Comparison of ENCODE assay signal across 17 cellular contexts in the genomic region with DNA sequence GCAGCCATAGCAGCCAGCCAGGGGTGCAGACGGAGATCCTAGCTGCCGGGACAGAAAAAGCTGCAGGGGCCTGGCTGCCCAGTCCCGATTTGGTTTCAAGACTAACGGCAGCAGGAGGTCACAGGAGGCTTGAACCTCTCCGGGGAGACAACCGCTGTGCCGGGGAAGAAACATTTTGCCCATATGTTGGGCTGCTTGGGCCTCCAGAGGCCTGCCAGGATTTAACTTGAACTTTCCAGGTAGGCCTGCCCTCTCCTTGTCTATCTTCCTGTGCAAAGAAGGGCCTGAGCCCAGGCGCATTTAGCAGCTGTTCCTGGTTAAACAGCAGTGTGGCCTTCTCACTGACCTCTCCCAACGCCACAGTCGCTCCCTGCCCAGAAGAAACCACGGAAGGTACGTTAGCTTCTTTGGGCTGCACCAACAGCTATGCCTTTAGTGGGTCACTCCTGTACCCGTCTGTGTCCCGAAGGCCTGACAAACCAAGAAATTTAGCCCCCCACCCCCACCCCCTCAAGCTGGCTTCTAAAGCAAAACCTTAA. TPM values are rescaled to one million over a fixed set of nuclear protein-coding genes. Genes with fewer than 3 reads are reported as not detected.
A peak's percentile ranks its signal among the peaks of the same experiment; 100 is the strongest.
DNase-seq lines count a peak whose midpoint lies in the region; ATAC-seq, FAIRE-seq and TF ChIP-seq lines count a peak whose summit lies in the region.
"Had no signal": no experiment of that assay in that cellular context is flagged by ENCODE, and none has a peak within 500 bp of the region (broad histone marks: within the 10 kb centered on the region; RNA-seq: fewer than 3 reads in every experiment).

No MANE protein-coding gene starts in this region.

- H3K27me3 Mint-ChIP-seq in activated CD4-positive, alpha-beta T cell treated with anti-CD3 and anti-CD28 coated beads, Interleukin-2, amount 10 ng/mL, durations not matched to agents 24 days and 14 days = peaks cover 65% of the 10 kb centered on the region

- H3K18ac ChIP-seq in H1 (ENCODE audit: extremely low read depth, low read length) = no peak overlapping the region

- H2BK15ac ChIP-seq in H1 (ENCODE audit: low read length) = no peak overlapping the region

- H3K4me3 Mint-ChIP-seq in activated CD4-positive, alpha-beta T cell treated with anti-CD3 and anti-CD28 coated beads, Interleukin-2, amount 10 ng/mL, durations not matched to agents 24 days and 14 days = no peak overlapping the region

- H3K79me1 ChIP-seq in H1 (ENCODE audit: low read depth, low read length) = no peaks in the 10 kb centered on the region

- no peak overlapping the region for H3K23ac ChIP-seq in H1 (ENCODE audit: insufficient read length)

- POLR2A ChIA-PET in H1 (lab: Charles Lee; ENCODE audit: partially characterized antibody) (interaction anchor here (1.2 kb wide), 1 partner anchor 12 kb away, joined by 3 read pairs; no protein-coding TSS in a partner anchor), SK-N-SH (lab: Yijun Ruan, JAX) (no interaction called here)

- no peak for ATAC-seq in heart left ventricle

- no peak for TF ChIP-seq POLR2A in H1 (IDR thresholded peaks at IDR 0.05; ENCODE audit: control extremely low read depth in 1 of 2, low read depth in 2 of 2, low read length in 2 of 2)
- no peak for TF ChIP-seq POLR2A in heart left ventricle (IDR thresholded peaks at IDR 0.05)

- H3K56ac ChIP-seq in H1 (replicated peaks; ENCODE audit: insufficient read length, low read depth, low read length) = no peak overlapping the region

- H3K36me3 Mint-ChIP-seq in activated CD4-positive, alpha-beta T cell treated with anti-CD3 and anti-CD28 coated beads, Interleukin-2, amount 10 ng/mL, durations not matched to agents 24 days and 14 days (ENCODE audit: low read depth) = no peaks in the 10 kb centered on the region

- H2AFZ ChIP-seq in H1 (ENCODE audit: low read length) (no peak overlapping the region), parathyroid adenoma (peak overlapping the region; percentile 79), SK-N-SH (ENCODE audit: low read depth) (no peak overlapping the region)

- H3K4me1 Mint-ChIP-seq in activated CD4-positive, alpha-beta T cell treated with anti-CD3 and anti-CD28 coated beads, Interleukin-2, amount 10 ng/mL, durations not matched to agents 24 days and 14 days = no peaks in the 10 kb centered on the region

- H3K9me3 Mint-ChIP-seq in activated CD4-positive, alpha-beta T cell treated with anti-CD3 and anti-CD28 coated beads, Interleukin-2, amount 10 ng/mL, durations not matched to agents 24 days and 14 days = peaks cover 5% of the 10 kb centered on the region

- H3K9ac ChIP-seq in H1 (replicated peaks in 1 of 4; ENCODE audit: extremely low read depth in 1 of 4, low read depth in 3 of 4, low read length in 3 of 4) (no peak overlapping the region), parathyroid adenoma (no peak overlapping the region), kidney (ENCODE audit: low read length in 2 of 2) (no peak overlapping the region), SK-N-SH (no peak overlapping the region)
- H3K9ac ChIP-seq: BLaER1 had no signal

- intact Hi-C loops in activated CD4-positive, alpha-beta T cell treated with anti-CD3 and anti-CD28 coated beads, Interleukin-2, amount 10 ng/mL, durations not matched to agents 24 days and 14 days (cut with micrococcal nuclease) = loop anchor here (10.0 kb wide), 1 partner anchor 700 kb away; no protein-coding TSS in a partner anchor
- intact Hi-C loops in kidney (cut with DNase I) (no loop called here), heart left ventricle (cut with DNase I) (loop anchor here in 1 of 10 donors (5.0 kb wide), 1 partner anchor 132 kb away; no protein-coding TSS in a partner anchor)

- H2BK20ac ChIP-seq in H1 (ENCODE audit: low read length) = no peak overlapping the region

- H2BK5ac ChIP-seq in H1 (ENCODE audit: low read depth, low read length) = no peak overlapping the region

- no peaks in the 10 kb centered on the region for H3K79me2 ChIP-seq in H1 (ENCODE audit: control insufficient read depth in 1 of 2, insufficient read depth in 2 of 2, low read length in 2 of 2)
- H3K79me2 ChIP-seq in parathyroid adenoma = no peaks in the 10 kb centered on the region
- H3K79me2 ChIP-seq in SK-N-SH (ENCODE audit: insufficient read depth) = no peaks in the 10 kb centered on the region

- no peak overlapping the region for H4K8ac ChIP-seq in H1 (ENCODE audit: extremely low read depth, insufficient read depth, low read length)

- H3K27ac Mint-ChIP-seq in activated CD4-positive, alpha-beta T cell treated with anti-CD3 and anti-CD28 coated beads, Interleukin-2, amount 10 ng/mL, durations not matched to agents 24 days and 14 days = peak overlapping the region; percentile 29

- H3K23me2 ChIP-seq in H1 (ENCODE audit: low read depth, low read length) = peaks cover 2% of the 10 kb centered on the region; the same call in 1 of the 2 replicates

- no peaks in the 10 kb centered on the region for H3K9me2 ChIP-seq in SK-N-SH

- no peak for FAIRE-seq in H1 (lab: Jason Lieb, UNC)
- FAIRE-seq in kidney (lab: Jason Lieb, UNC) = no peak
- FAIRE-seq: GM12891, H54 had no signal

- H2BK120ac ChIP-seq in H1 (replicated peaks; ENCODE audit: low read depth, low read length) = no peak overlapping the region

- H4K20me1 ChIP-seq in H1 (replicated peaks in 1 of 2; ENCODE audit: control insufficient read depth in 1 of 2, insufficient read depth in 2 of 2, low read length in 2 of 2) (peaks cover 8 to 11% of the 10 kb centered on the region in 2 experiments), SK-N-SH (ENCODE audit: insufficient read depth) (no peaks in the 10 kb centered on the region)
- H4K20me1 ChIP-seq: BLaER1 had no signal

- no peak overlapping the region for H2BK12ac ChIP-seq in H1 (ENCODE audit: low read depth, low read length)

- H3K27ac ChIP-seq in H1 (ENCODE audit: low read depth, low read length) (no peak overlapping the region), parathyroid adenoma (no peak overlapping the region), kidney (ENCODE audit: low read depth in 2 of 2, low read length in 2 of 2) (no peak overlapping the region), SK-N-SH (ENCODE audit: low read depth in 2 of 2, low read length in 1 of 2) (no peak overlapping the region), heart left ventricle (no peak overlapping the region)
- H3K27ac ChIP-seq: 22Rv1, BLaER1, HL-60 had no signal

- no peaks in the 10 kb centered on the region for H3K9me3 ChIP-seq in H1 (ENCODE audit: insufficient read depth in 2 of 2, low read depth in 1 of 2, low read length in 1 of 2)
- H3K9me3 ChIP-seq in parathyroid adenoma (ENCODE audit: control insufficient read depth, low read length) = no peaks in the 10 kb centered on the region
- H3K9me3 ChIP-seq in kidney (ENCODE audit: control insufficient read depth in 1 of 2, low read length in 2 of 2) = no peaks in the 10 kb centered on the region
- no peaks in the 10 kb centered on the region for H3K9me3 ChIP-seq in SK-N-SH
- peaks cover 0 to 3% (median 0%) of the 10 kb centered on the region in 12 donors for H3K9me3 ChIP-seq in heart left ventricle

- H3F3A ChIP-seq in SK-N-SH (replicated peaks; ENCODE audit: insufficient read depth) = no peaks in the 10 kb centered on the region

- TF ChIP-seq RAD21 in H1 (IDR thresholded peaks at IDR 0.05 in 1 of 2, conservative IDR thresholded peaks at IDR 0.05 in 1 of 2; ENCODE audit: low read depth in 2 of 2, low read length in 2 of 2) = no peak
- no peak for TF ChIP-seq RAD21 in SK-N-SH (IDR thresholded peaks at IDR 0.05; ENCODE audit: low read length)

- CTCF ChIA-PET in H1 (lab: Charles Lee; ENCODE audit: partially characterized antibody) = interaction anchor here (0.6 to 2.5 kb wide), 5 partner anchors 12 to 183 kb away, joined by 3 to 11 read pairs (median 5); no protein-coding TSS in a partner anchor
- CTCF ChIA-PET in SK-N-SH (lab: Yijun Ruan, JAX) = interaction anchor here (0.9 kb wide), 1 partner anchor 17 kb away, joined by 6 read pairs; no protein-coding TSS in a partner anchor

- peak overlapping the region in 1 of 4 experiments; percentile 54; a peak in 2 of 8 replicates for H3K4me3 ChIP-seq in H1 (ENCODE audit: extremely low read depth in 1 of 4, insufficient read depth in 2 of 4, low read depth in 3 of 4, low read length in 4 of 4)
- H3K4me3 ChIP-seq in parathyroid adenoma (ENCODE audit: low read depth, low read length) = no peak overlapping the region
- no peak overlapping the region for H3K4me3 ChIP-seq in kidney (ENCODE audit: low read length in 2 of 2)
- no peak overlapping the region for H3K4me3 ChIP-seq in SK-N-SH (ENCODE audit: low read depth in 2 of 2, low read length in 1 of 2)
- H3K4me3 ChIP-seq in heart left ventricle = peak overlapping the region in 1 of 12 donors; percentile 2
- H3K4me3 ChIP-seq: BLaER1 had no signal

- TF ChIP-seq CTCF in H1 (IDR thresholded peaks at IDR 0.05; ENCODE audit: control extremely low read depth in 1 of 3, insufficient read depth in 1 of 3, low read depth in 1 of 3, low read length in 3 of 3) (no peak), parathyroid adenoma (IDR thresholded peaks at IDR 0.05) (no peak), kidney (IDR thresholded peaks at IDR 0.05; ENCODE audit: borderline replicate concordance, extremely low read depth, insufficient read depth) (no peak), SK-N-SH (IDR thresholded peaks at IDR 0.05) (no peak), heart left ventricle (IDR thresholded peaks at IDR 0.05) (no peak)

- DNase-seq in activated CD4-positive, alpha-beta T cell treated with anti-CD3 and anti-CD28 coated beads, Interleukin-2, amount 10 ng/mL, durations not matched to agents 24 days and 14 days = no peak
- no peak for DNase-seq in activated CD4-positive, alpha-beta T cell treated with anti-CD3 and anti-CD28 coated beads, Interleukin-2, amount 50 U/mL, for 1 hour
- no peak for DNase-seq in H1 (ENCODE audit: low read depth in 1 of 2, low spot score in 2 of 2)
- DNase-seq in kidney = no peak
- no peak for DNase-seq in NCI-H1092 (lab: John Stamatoyannopoulos, UW)
- no peak for DNase-seq in SK-N-SH
- no peak for DNase-seq in heart left ventricle
- DNase-seq: AML-193, DMS79 had no signal

- no peak overlapping the region for H3K4ac ChIP-seq in H1 (replicated peaks; ENCODE audit: insufficient read length, low read depth, low read length)

- H3K36me3 ChIP-seq in H1 (ENCODE audit: control insufficient read depth in 2 of 4, insufficient read depth in 4 of 4, low read length in 3 of 4) (peaks cover 0 to 4% (median 0%) of the 10 kb centered on the region in 4 experiments; a peak in 1 of 8 replicates), parathyroid adenoma (ENCODE audit: control insufficient read depth, insufficient read depth, low read length) (no peaks in the 10 kb centered on the region), kidney (ENCODE audit: control insufficient read depth in 1 of 2, insufficient read depth in 2 of 2, low read length in 2 of 2) (no peaks in the 10 kb centered on the region), SK-N-SH (replicated peaks in 1 of 2; ENCODE audit: control insufficient read depth in 1 of 2, insufficient read depth in 2 of 2, low read length in 1 of 2) (no peaks in the 10 kb centered on the region), heart left ventricle (no peaks in the 10 kb centered on the region)
- H3K36me3 ChIP-seq: BLaER1 had no signal

- no peak overlapping the region for H3K14ac ChIP-seq in H1 (ENCODE audit: insufficient read length)

- 24% methylated on average over 14 of the region's 14 CpGs; no CpG with 5 or more reads in 1 of the 2 experiments for WGBS in H1 (ENCODE audit: extremely low coverage in 1 of 2, insufficient coverage in 1 of 2, insufficient read length in 1 of 2, insufficient replicate concordance in 2 of 2, low coverage in 1 of 2, low lambda C conversion rate in 2 of 2, missing lambda C conversion rate in 1 of 2), 2 experiments
- WGBS in SK-N-SH (ENCODE audit: low lambda C conversion rate) = 71% methylated on average over 9 of the region's 14 CpGs
- 13 to 24% (median 18%) methylated on average over 10 to 14 of the region's 14 CpGs for WGBS in heart left ventricle, 4 donors

- H3K4me1 ChIP-seq in H1 (replicated peaks in 1 of 4; ENCODE audit: control insufficient read depth in 3 of 4, insufficient read depth in 4 of 4, low read length in 3 of 4) (peaks cover 2 to 10% (median 5%) of the 10 kb centered on the region in 4 experiments; a peak in 6 of 7 replicates), parathyroid adenoma (no peaks in the 10 kb centered on the region), kidney (ENCODE audit: control insufficient read depth in 1 of 2, insufficient read depth in 1 of 2, low read depth in 1 of 2, low read length in 2 of 2) (no peaks in the 10 kb centered on the region), SK-N-SH (ENCODE audit: control insufficient read depth in 1 of 2, insufficient read depth in 2 of 2, low read depth in 1 of 2, low read length in 1 of 2) (no peaks in the 10 kb centered on the region), heart left ventricle (peaks cover 0 to 20% (median 0%) of the 10 kb centered on the region in 12 donors)
- H3K4me1 ChIP-seq: BLaER1 had no signal

- H3K4me2 ChIP-seq in H1 (ENCODE audit: insufficient read depth in 1 of 2, low read depth in 2 of 2, low read length in 2 of 2) (no peak overlapping the region; a peak in 1 of 4 replicates), parathyroid adenoma (ENCODE audit: low read length) (no peak overlapping the region), SK-N-SH (no peak overlapping the region)
- H3K4me2 ChIP-seq: BLaER1 had no signal

- H4K5ac ChIP-seq in H1 (ENCODE audit: insufficient read length, low read depth, low read length) = no peak overlapping the region

- peaks cover 77 to 100% (median 95%) of the 10 kb centered on the region in 4 experiments for H3K27me3 ChIP-seq in H1 (replicated peaks in 1 of 4; ENCODE audit: control insufficient read depth in 3 of 4, extremely low read depth in 1 of 4, insufficient read depth in 3 of 4, low read length in 3 of 4)
- peaks cover 3% of the 10 kb centered on the region for H3K27me3 ChIP-seq in parathyroid adenoma (ENCODE audit: control insufficient read depth, insufficient read depth, low read length)
- peaks cover 31% of the 10 kb centered on the region; the same call in 1 of the 2 replicates for H3K27me3 ChIP-seq in SK-N-SH (ENCODE audit: insufficient read depth)
- peaks cover 36 to 100% (median 70%) of the 10 kb centered on the region in 9 donors for H3K27me3 ChIP-seq in heart left ventricle
- H3K27me3 ChIP-seq: BLaER1 had no signal

- no peak overlapping the region for H2AK5ac ChIP-seq in H1 (ENCODE audit: low read depth, low read length)

- no peak overlapping the region for H4K91ac ChIP-seq in H1 (replicated peaks; ENCODE audit: insufficient read length, low read length)

- TF ChIP-seq EP300 in H1 (IDR thresholded peaks at IDR 0.05; ENCODE audit: borderline replicate concordance in 1 of 2, low read depth in 2 of 2, low read length in 2 of 2) (no peak), SK-N-SH (IDR thresholded peaks at IDR 0.05; ENCODE audit: borderline replicate concordance in 1 of 2, low read depth in 1 of 2, low read length in 1 of 2) (no peak)

RNA-seq across cellular contexts. Expression of a gene that starts 17.1 kb away (rescaled TPM):
- not detected in 2 replicates for total RNA-seq in activated CD4-positive, alpha-beta T cell treated with anti-CD3 and anti-CD28 coated beads, Interleukin-2, amount 10 ng/mL, durations not matched to agents 24 days and 14 days
- not detected in 2 replicates for total RNA-seq in H1 (2021; fragmentation: NEBNext Ultra II Directional; extraction: Animal tissue kit (Norgen Biotek cat#: 25700))
- polyA plus RNA-seq in H1 (2011; rRNA removed) (not detected in 2 replicates), kidney (ENCODE audit: insufficient read depth, low read depth, low replicate concordance) (not detected), SK-N-SH (2012; rRNA removed) (not detected in 2 replicates), heart left ventricle (not detected)
- not detected for polyA plus RNA-seq in H1 (2011; cell fraction: cytosol; rRNA removed)
- polyA plus RNA-seq in H1 (2011; cell fraction: nucleus; rRNA removed) = not detected
- polyA plus RNA-seq in H1 (2012, experiment 1 of 2) = not detected in 4 replicates
- polyA plus RNA-seq in H1 (2012, experiment 2 of 2) = not detected
- polyA plus RNA-seq in H1 (2013, experiment 1 of 2) = not detected
- not detected for polyA plus RNA-seq in H1 (2013, experiment 2 of 2)
- not detected in 2 replicates for polyA minus RNA-seq in H1 (2011; rRNA and poly(A)+ RNA removed)
- not detected for polyA minus RNA-seq in H1 (2011; cell fraction: cytosol; rRNA and poly(A)+ RNA removed)
- not detected for polyA minus RNA-seq in H1 (2011; cell fraction: nucleus; rRNA and poly(A)+ RNA removed)
- total RNA-seq in kidney (not detected), heart left ventricle (not detected)
- polyA plus RNA-seq in SK-N-SH (2012; cell fraction: cytosol; rRNA removed) = not detected in 2 replicates
- not detected in 2 replicates for polyA plus RNA-seq in SK-N-SH (2012; cell fraction: nucleus; rRNA removed)
- total RNA-seq: A673, G401 had no signal
